Comparison of ENCODE assay signal across 1 cellular context in genomic region chr11:65274734-65275682, GRCh38.
A peak's percentile ranks its signal among the peaks of the same experiment; 100 is the strongest.
TF ChIP-seq lines count a peak whose summit lies in the region.

No MANE protein-coding gene starts in this region.

TF ChIP-seq in endothelial cell of umbilical vein, 7 proteins besides CTCF, POLR2A, EP300 and RAD21:
- TF ChIP-seq GATA2 (IDR thresholded peaks at IDR 0.05; ENCODE audit: insufficient read depth, insufficient read length, low read depth, low read length) (peak; percentile 96), MYC (IDR thresholded peaks at IDR 0.05; ENCODE audit: low read depth, low read length) (no peak), EZH2 (IDR thresholded peaks at IDR 0.05; ENCODE audit: borderline replicate concordance, low read depth, low read length, severe bottlenecking) (no peak), JUN (IDR thresholded peaks at IDR 0.05; ENCODE audit: borderline replicate concordance, insufficient read depth, insufficient read length, low read depth) (peak; percentile 90), POLR2AphosphoS5 (IDR thresholded peaks at IDR 0.05; ENCODE audit: insufficient read depth, low read depth, low read length) (peak; percentile 84), FOS (IDR thresholded peaks at IDR 0.05; ENCODE audit: borderline replicate concordance, insufficient read depth, low read length) (peak; percentile 90)
- TF ChIP-seq, protein P1, sequence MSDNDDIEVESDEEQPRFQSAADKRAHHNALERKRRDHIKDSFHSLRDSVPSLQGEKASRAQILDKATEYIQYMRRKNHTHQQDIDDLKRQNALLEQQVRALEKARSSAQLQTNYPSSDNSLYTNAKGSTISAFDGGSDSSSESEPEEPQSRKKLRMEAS (IDR thresholded peaks at IDR 0.05; ENCODE audit: insufficient read depth, insufficient read length), result no peak
